25 cellular contexts compared by ENCODE assay signal in genomic region chr16:81562926-81563325, GRCh38.
DNase-seq lines count a peak whose midpoint lies in the region; ATAC-seq, FAIRE-seq and TF ChIP-seq lines count a peak whose summit lies in the region.
"Had no signal": no experiment of that assay in that cellular context is flagged by ENCODE, and none has a peak within 500 bp of the region (broad histone marks: within the 10 kb centered on the region; RNA-seq: fewer than 3 reads in every experiment).

No MANE protein-coding gene starts in this region.

- H3K4me1 Mint-ChIP-seq in endothelial cell (ENCODE audit: unreplicated experiment): peaks cover 16% of the 10 kb centered on the region

- peaks cover 4% of the 10 kb centered on the region for H3K36me3 Mint-ChIP-seq in endothelial cell (ENCODE audit: low read depth, unreplicated experiment)

- H4K20me1 ChIP-seq in HepG2 (ENCODE audit: insufficient read depth, low read length): peaks cover 91% of the 10 kb centered on the region

- no peak overlapping the region for H3K27ac Mint-ChIP-seq in endothelial cell (ENCODE audit: unreplicated experiment)
- H3K27ac Mint-ChIP-seq: B cell; CD4-positive, CD25-positive, alpha-beta regulatory T cell; CD8-positive, alpha-beta T cell; HFFc6 had no signal

- ATAC-seq in HepG2 (no peak), right lobe of liver (no peak), lower lobe of right lung (no peak), upper lobe of right lung (no peak), GM19397 (IDR thresholded peaks at IDR 0.05; ENCODE audit: unreplicated experiment) (no peak), GM19328 (IDR thresholded peaks at IDR 0.05; ENCODE audit: unreplicated experiment) (no peak)
- ATAC-seq: CD8-positive, alpha-beta T cell; GM12878 had no signal

- intact Hi-C loops in HepG2 (cut with micrococcal nuclease; ENCODE audit: unreplicated experiment) (no loop called here), right lobe of liver (cut with DNase I) (no loop called here), lower lobe of right lung (cut with DNase I) (no loop called here), upper lobe of right lung (cut with DNase I) (no loop called here)

- H3K9ac ChIP-seq in HepG2 (ENCODE audit: insufficient read depth, low read depth, low read length): no peak overlapping the region
- H3K9ac ChIP-seq: BLaER1 had no signal

- peak overlapping the region; percentile 15 for H3K4me3 Mint-ChIP-seq in endothelial cell (ENCODE audit: unreplicated experiment)
- H3K4me3 Mint-ChIP-seq: B cell; CD4-positive, CD25-positive, alpha-beta regulatory T cell; CD8-positive, alpha-beta T cell; HFFc6 had no signal

- no peak overlapping the region for H3K4me3 ChIP-seq in HepG2 (replicated peaks in 1 of 3; ENCODE audit: insufficient read depth in 1 of 3, low read depth in 2 of 3, low read length in 3 of 3)
- no peak overlapping the region for H3K4me3 ChIP-seq in right lobe of liver
- H3K4me3 ChIP-seq in lower lobe of right lung: no peak overlapping the region
- no peak overlapping the region for H3K4me3 ChIP-seq in upper lobe of right lung
- H3K4me3 ChIP-seq: BLaER1, GM12878, HAP-1 had no signal

- 100% methylated on average over 7 of the region's 8 CpGs for WGBS in HepG2 (ENCODE audit: low lambda C conversion rate)
- WGBS in right lobe of liver (ENCODE audit: insufficient coverage, low coverage, low lambda C conversion rate, missing lambda C conversion rate): 88% methylated on average over 6 of the region's 8 CpGs

- H2AFZ ChIP-seq in HepG2 (ENCODE audit: low read length): no peak overlapping the region

- POLR2A ChIA-PET in HepG2 (lab: Yijun Ruan, JAX): interaction anchor here (1.4 kb wide), 1 partner anchor 21 kb away, joined by 3 read pairs; no protein-coding TSS in a partner anchor

- in situ Hi-C loops in HepG2 (cut with HindIII; ENCODE audit: extremely low pct_ligation_motif_present, low pct_unique_long_range_greater_than_20kb): no loop called here

- TF ChIP-seq EP300 in HepG2 (IDR thresholded peaks at IDR 0.05; ENCODE audit: low read depth in 2 of 2, low read length in 2 of 2): no peak
- no peak for TF ChIP-seq EP300 in HepG2 (CRISPR knock-in tag; IDR thresholded peaks at IDR 0.05; ENCODE audit: borderline replicate concordance)

- H3K27me3 Mint-ChIP-seq in endothelial cell (ENCODE audit: unreplicated experiment): peaks cover 7% of the 10 kb centered on the region
- H3K27me3 Mint-ChIP-seq: B cell; CD4-positive, CD25-positive, alpha-beta regulatory T cell had no signal

- CTCF ChIA-PET in HepG2 (lab: Yijun Ruan, JAX; ENCODE audit: low intra/inter-chr PET ratio, low total read pairs): no interaction called here

- H3K4me1 ChIP-seq in HepG2 (ENCODE audit: insufficient read depth, low read length) (peaks cover 63% of the 10 kb centered on the region), right lobe of liver (peaks cover 0 to 12% (median under 1%) of the 10 kb centered on the region in 4 donors), lower lobe of right lung (peaks cover 30% of the 10 kb centered on the region), upper lobe of right lung (peaks cover 11% of the 10 kb centered on the region)
- H3K4me1 ChIP-seq: HAP-1 had no signal

- DNase-seq in HepG2 (ENCODE audit: low spot score) (no peak), right lobe of liver (no peak), endothelial cell (ENCODE audit: low spot score) (no peak), lower lobe of right lung (peak; percentile 26), upper lobe of right lung (peak; percentile 42), dedifferentiated amniotic fluid mesenchymal stem cell (ENCODE audit: extremely low spot score) (no peak)
- DNase-seq: Caco-2; CD4-positive, CD25-positive, alpha-beta regulatory T cell; CD8-positive, alpha-beta T cell; DMS153; DMS79; GDM1; GOT3; HFFc6 had no signal

- TF ChIP-seq CTCF in HepG2 (CRISPR knock-in tag; IDR thresholded peaks at IDR 0.05) (no peak), right lobe of liver (IDR thresholded peaks at IDR 0.05) (no peak), endothelial cell (IDR thresholded peaks at IDR 0.05; ENCODE audit: unreplicated experiment) (no peak), lower lobe of right lung (IDR thresholded peaks at IDR 0.05) (no peak), upper lobe of right lung (IDR thresholded peaks at IDR 0.05) (no peak)

- H3K27ac ChIP-seq in HepG2 (ENCODE audit: extremely low read length, insufficient read depth, low read length) (no peak overlapping the region), right lobe of liver (no peak overlapping the region), lower lobe of right lung (no peak overlapping the region), upper lobe of right lung (no peak overlapping the region)
- H3K27ac ChIP-seq: 22Rv1, BLaER1, C4-2B had no signal

- H3K4me2 ChIP-seq in HepG2 (ENCODE audit: low read depth, low read length): no peak overlapping the region
- H3K4me2 ChIP-seq: BLaER1 had no signal

- H3K27me3 ChIP-seq in HepG2 (ENCODE audit: control insufficient read depth in 1 of 2, insufficient read depth in 2 of 2, low read length in 2 of 2): no peaks in the 10 kb centered on the region
- H3K27me3 ChIP-seq in right lobe of liver: no peaks in the 10 kb centered on the region
- H3K27me3 ChIP-seq in lower lobe of right lung (ENCODE audit: low read depth): no peaks in the 10 kb centered on the region
- no peaks in the 10 kb centered on the region for H3K27me3 ChIP-seq in upper lobe of right lung
- H3K27me3 ChIP-seq: BLaER1 had no signal

- BruUV-seq in HepG2 (replicated peaks; lab: Mats Ljungman, UMichigan): no TSS peak

- FAIRE-seq in HepG2 (lab: Jason Lieb, UNC): no peak
- FAIRE-seq: A204.1, GM12878, GM19239, H54 had no signal

- no peak for TF ChIP-seq RAD21 in HepG2 (CRISPR knock-in tag; IDR thresholded peaks at IDR 0.05)

- no peak for TF ChIP-seq POLR2A in HepG2 (IDR thresholded peaks at IDR 0.05; ENCODE audit: insufficient read depth in 1 of 2, low read depth in 2 of 2, low read length in 2 of 2)
- no peak for TF ChIP-seq POLR2A in right lobe of liver (IDR thresholded peaks at IDR 0.05)

- H3K36me3 ChIP-seq in HepG2 (replicated peaks in 1 of 2; ENCODE audit: control insufficient read depth in 1 of 2, insufficient read depth in 2 of 2, low read length in 2 of 2): peaks cover 10 to 21% of the 10 kb centered on the region in 2 experiments; a peak in 3 of 5 replicates
- no peaks in the 10 kb centered on the region for H3K36me3 ChIP-seq in right lobe of liver
- H3K36me3 ChIP-seq in lower lobe of right lung: no peaks in the 10 kb centered on the region
- no peaks in the 10 kb centered on the region for H3K36me3 ChIP-seq in upper lobe of right lung
- H3K36me3 ChIP-seq: HAP-1 had no signal

- peaks cover 96% of the 10 kb centered on the region for H3K79me2 ChIP-seq in HepG2 (ENCODE audit: insufficient read depth, low read length)

- no peaks in the 10 kb centered on the region for H3K9me3 Mint-ChIP-seq in endothelial cell (ENCODE audit: unreplicated experiment)
- H3K9me3 Mint-ChIP-seq: CD4-positive, CD25-positive, alpha-beta regulatory T cell; CD8-positive, alpha-beta T cell; HFFc6 had no signal

- no peaks in the 10 kb centered on the region for H3K9me3 ChIP-seq in HepG2 (ENCODE audit: low read length)
- H3K9me3 ChIP-seq in right lobe of liver: no peaks in the 10 kb centered on the region
- H3K9me3 ChIP-seq in lower lobe of right lung: no peaks in the 10 kb centered on the region
- no peaks in the 10 kb centered on the region for H3K9me3 ChIP-seq in upper lobe of right lung
- H3K9me3 ChIP-seq: BLaER1, Caco-2, HAP-1 had no signal

TF ChIP-seq in HepG2, 621 proteins besides CTCF, POLR2A, EP300 and RAD21:
- TF ChIP-seq AGO2 (optimal IDR thresholded peaks at IDR 0.05; ENCODE audit: low read depth, low read length) (peak; percentile 2), SALL2 (CRISPR knock-in tag; IDR thresholded peaks at IDR 0.05) (no peak), ZNF747 (CRISPR knock-in tag; IDR thresholded peaks at IDR 0.05; ENCODE audit: borderline replicate concordance) (no peak), TFDP1 (CRISPR knock-in tag; IDR thresholded peaks at IDR 0.05; ENCODE audit: borderline replicate concordance) (no peak), ZBTB33 (CRISPR knock-in tag; IDR thresholded peaks at IDR 0.05) (0 out of 2 replicates have a peak, but pooled peaks have one; percentile 10)
TF ChIP-seq in HepG2: peak in this region for 2.

Comparison
In these comparisons a context has a peak if more than half of its experiments do, and no peak if none do; other contexts are left out.
1. DNase-seq: peak in lower lobe of right lung (single experiment) and upper lobe of right lung (single experiment); none in HepG2 (single experiment), right lobe of liver (0 of 3), endothelial cell (single experiment) and dedifferentiated amniotic fluid mesenchymal stem cell (single experiment).